8 cellular contexts compared by ENCODE assay signal in genomic region chr4:48268956-48269860, GRCh38. TPM values are rescaled to one million over a fixed set of nuclear protein-coding genes. Genes with fewer than 3 reads are reported as not detected.
DNase-seq lines count a peak whose midpoint lies in the region; ATAC-seq, FAIRE-seq and TF ChIP-seq lines count a peak whose summit lies in the region.

Gene TEC, minus strand, starts transcription at chr4:48269838. Its CDS starts 41,224 bp downstream, at chr4:48228614.

- peaks cover 6% of the 10 kb centered on the region for H3F3A ChIP-seq in SK-N-SH (replicated peaks; ENCODE audit: insufficient read depth)

- DNase-seq in D721Med (ENCODE audit: insufficient read length, low spot score): peak; percentile 27
- peak; percentile 30 for DNase-seq in SK-N-SH
- peak in 1 of 2 donors; percentile 35 for DNase-seq in breast epithelium (ENCODE audit: low spot score in 2 of 2)
- DNase-seq in kidney: peak; percentile 88
- DNase-seq in stimulated activated CD4-positive, alpha-beta T cell treated with anti-CD3 and anti-CD28 coated beads, Interleukin-1b, Interleukin-23, amount 100 ng/mL, for 48 hours: peak; percentile 42
- DNase-seq in midbrain (lab: John Stamatoyannopoulos, UW): no peak

- no peaks in the 10 kb centered on the region for H3K9me2 ChIP-seq in SK-N-SH

- H3K9ac ChIP-seq in SK-N-SH (peak within 1 kb of the TSS; percentile 72), kidney (ENCODE audit: low read length in 2 of 2) (peak within 1 kb of the TSS; percentile 75 to 81)

- no peak for TF ChIP-seq EP300 in SK-N-SH (IDR thresholded peaks at IDR 0.05; ENCODE audit: borderline replicate concordance in 1 of 2, low read depth in 1 of 2, low read length in 1 of 2)

- H3K4me1 ChIP-seq in SK-N-SH (ENCODE audit: control insufficient read depth in 1 of 2, insufficient read depth in 2 of 2, low read depth in 1 of 2, low read length in 1 of 2): peaks cover 0 to 2% of the 10 kb centered on the region in 2 experiments; a peak in 1 of 4 replicates
- no peaks in the 10 kb centered on the region for H3K4me1 ChIP-seq in breast epithelium
- H3K4me1 ChIP-seq in kidney (ENCODE audit: control insufficient read depth in 1 of 2, insufficient read depth in 1 of 2, low read depth in 1 of 2, low read length in 2 of 2): peaks cover 0 to 3% of the 10 kb centered on the region in 2 donors

- TF ChIP-seq CTCF in D721Med (IDR thresholded peaks at IDR 0.05; ENCODE audit: insufficient read depth, missing control alignments): no peak
- no peak for TF ChIP-seq CTCF in SK-N-SH (IDR thresholded peaks at IDR 0.05)
- TF ChIP-seq CTCF in breast epithelium (IDR thresholded peaks at IDR 0.05): no peak
- no peak for TF ChIP-seq CTCF in kidney (IDR thresholded peaks at IDR 0.05; ENCODE audit: borderline replicate concordance, extremely low read depth, insufficient read depth)

- 2% methylated on average over 37 of the region's 63 CpGs for WGBS in SK-N-SH (ENCODE audit: low lambda C conversion rate)

- POLR2A ChIA-PET in SK-N-SH (lab: Yijun Ruan, JAX): no interaction called here

- H3K4me3 ChIP-seq in SK-N-SH (ENCODE audit: low read depth in 2 of 2, low read length in 1 of 2) (peak within 1 kb of the TSS; percentile 86 to 94), breast epithelium (peak within 1 kb of the TSS; percentile 87 to 98 (median 94)), kidney (ENCODE audit: low read length in 2 of 2) (peak within 1 kb of the TSS; percentile 82)

- H3K79me2 ChIP-seq in SK-N-SH (ENCODE audit: insufficient read depth): no peaks in the 10 kb centered on the region

- CTCF ChIA-PET in SK-N-SH (lab: Yijun Ruan, JAX): no interaction called here

- no peaks in the 10 kb centered on the region for H3K9me3 ChIP-seq in SK-N-SH
- no peaks in the 10 kb centered on the region for H3K9me3 ChIP-seq in breast epithelium
- H3K9me3 ChIP-seq in kidney (ENCODE audit: control insufficient read depth in 1 of 2, low read length in 2 of 2): no peaks in the 10 kb centered on the region

- ATAC-seq in GM19452 (IDR thresholded peaks at IDR 0.05; ENCODE audit: unreplicated experiment) (peak; percentile 28), HG03558 (IDR thresholded peaks at IDR 0.05; ENCODE audit: extremely low read depth, unreplicated experiment) (peak; percentile 20)

- peak within 1 kb of the TSS; percentile 37 to 65; a peak in 3 of 4 replicates for H3K27ac ChIP-seq in SK-N-SH (ENCODE audit: low read depth in 2 of 2, low read length in 1 of 2)
- H3K27ac ChIP-seq in breast epithelium: peak within 1 kb of the TSS; percentile 86 to 95
- H3K27ac ChIP-seq in kidney (ENCODE audit: low read depth in 2 of 2, low read length in 2 of 2): peak within 1 kb of the TSS; percentile 81 to 87

- TF ChIP-seq POLR2A in breast epithelium (IDR thresholded peaks at IDR 0.05): no peak

- intact Hi-C loops in breast epithelium (cut with DNase I; ENCODE audit: low total_unique reads) (no loop called here), kidney (cut with DNase I) (no loop called here)

- FAIRE-seq in D721Med (lab: Jason Lieb, UNC): no peak
- FAIRE-seq in kidney (lab: Jason Lieb, UNC): no peak

- H4K20me1 ChIP-seq in SK-N-SH (ENCODE audit: insufficient read depth): no peaks in the 10 kb centered on the region

- TF ChIP-seq RAD21 in SK-N-SH (IDR thresholded peaks at IDR 0.05; ENCODE audit: low read length): no peak

- peak within 1 kb of the TSS; percentile 92 for H3K4me2 ChIP-seq in SK-N-SH

- peak within 1 kb of the TSS; percentile 93 for H2AFZ ChIP-seq in SK-N-SH (ENCODE audit: low read depth)

- H3K27me3 ChIP-seq in SK-N-SH (ENCODE audit: insufficient read depth) (no peaks in the 10 kb centered on the region), breast epithelium (no peaks in the 10 kb centered on the region)

- H3K36me3 ChIP-seq in SK-N-SH (replicated peaks in 1 of 2; ENCODE audit: control insufficient read depth in 1 of 2, insufficient read depth in 2 of 2, low read length in 1 of 2) (no peaks in the 10 kb centered on the region), breast epithelium (no peaks in the 10 kb centered on the region), kidney (ENCODE audit: control insufficient read depth in 1 of 2, insufficient read depth in 2 of 2, low read length in 2 of 2) (no peaks in the 10 kb centered on the region)

TF ChIP-seq in SK-N-SH, 30 proteins besides CTCF, POLR2A, EP300 and RAD21:
- TF ChIP-seq MEF2A (IDR thresholded peaks at IDR 0.05; ENCODE audit: borderline replicate concordance, low read depth) (no peak), RXRA (IDR thresholded peaks at IDR 0.05; ENCODE audit: borderline replicate concordance, low read depth) (no peak), SMC3 (IDR thresholded peaks at IDR 0.05; ENCODE audit: low read depth, low read length) (no peak), TCF12 (IDR thresholded peaks at IDR 0.05) (peak; percentile 27; the same call in 1 of the 2 replicates), MXI1 (IDR thresholded peaks at IDR 0.05; ENCODE audit: low read depth, low read length) (peak; percentile 39; the same call in 1 of the 2 replicates), REST (IDR thresholded peaks at IDR 0.05; ENCODE audit: low read depth, low read length) (no peak), NFIC (IDR thresholded peaks at IDR 0.05; ENCODE audit: borderline replicate concordance) (0 out of 2 replicates have a peak, but pooled peaks have one; percentile 5), IRF3 (IDR thresholded peaks at IDR 0.05; ENCODE audit: low read depth, low read length) (no peak), JUND (IDR thresholded peaks at IDR 0.05) (no peak), GATA2 (CRISPR knock-in tag; IDR thresholded peaks at IDR 0.05) (no peak), EZH2phosphoT487 (IDR thresholded peaks at IDR 0.05; ENCODE audit: borderline replicate concordance, low read depth) (no peak)
- TF ChIP-seq, protein P1, sequence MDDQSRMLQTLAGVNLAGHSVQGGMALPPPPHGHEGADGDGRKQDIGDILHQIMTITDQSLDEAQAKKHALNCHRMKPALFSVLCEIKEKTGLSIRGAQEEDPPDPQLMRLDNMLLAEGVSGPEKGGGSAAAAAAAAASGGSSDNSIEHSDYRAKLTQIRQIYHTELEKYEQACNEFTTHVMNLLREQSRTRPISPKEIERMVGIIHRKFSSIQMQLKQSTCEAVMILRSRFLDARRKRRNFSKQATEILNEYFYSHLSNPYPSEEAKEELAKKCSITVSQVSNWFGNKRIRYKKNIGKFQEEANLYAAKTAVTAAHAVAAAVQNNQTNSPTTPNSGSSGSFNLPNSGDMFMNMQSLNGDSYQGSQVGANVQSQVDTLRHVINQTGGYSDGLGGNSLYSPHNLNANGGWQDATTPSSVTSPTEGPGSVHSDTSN (IDR thresholded peaks at IDR 0.05): no peak
- TF ChIP-seq, protein P2, sequence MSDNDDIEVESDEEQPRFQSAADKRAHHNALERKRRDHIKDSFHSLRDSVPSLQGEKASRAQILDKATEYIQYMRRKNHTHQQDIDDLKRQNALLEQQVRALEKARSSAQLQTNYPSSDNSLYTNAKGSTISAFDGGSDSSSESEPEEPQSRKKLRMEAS (IDR thresholded peaks at IDR 0.05; ENCODE audit: low read depth): peak; percentile 58; the same call in 1 of the 2 replicates
- TF ChIP-seq, protein P3, sequence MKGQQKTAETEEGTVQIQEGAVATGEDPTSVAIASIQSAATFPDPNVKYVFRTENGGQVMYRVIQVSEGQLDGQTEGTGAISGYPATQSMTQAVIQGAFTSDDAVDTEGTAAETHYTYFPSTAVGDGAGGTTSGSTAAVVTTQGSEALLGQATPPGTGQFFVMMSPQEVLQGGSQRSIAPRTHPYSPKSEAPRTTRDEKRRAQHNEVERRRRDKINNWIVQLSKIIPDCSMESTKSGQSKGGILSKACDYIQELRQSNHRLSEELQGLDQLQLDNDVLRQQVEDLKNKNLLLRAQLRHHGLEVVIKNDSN (IDR thresholded peaks at IDR 0.05; ENCODE audit: borderline replicate concordance, low read depth): peak; percentile 53; the same call in 1 of the 2 replicates

RNA-seq across cellular contexts. Expression of gene TEC, which starts in this region (rescaled TPM):
- polyA plus RNA-seq in SK-N-SH (2012; rRNA removed) (0.85 and 1.3 TPM in 2 replicates), kidney (ENCODE audit: insufficient read depth, low read depth, low replicate concordance) (1.1 TPM)
- polyA plus RNA-seq in SK-N-SH (2012; cell fraction: cytosol; rRNA removed): 1.1 and 1.5 TPM in 2 replicates
- 1.8 and 3.7 TPM in 2 replicates for polyA plus RNA-seq in SK-N-SH (2012; cell fraction: nucleus; rRNA removed)
- total RNA-seq in breast epithelium (1 to 10 TPM; 2.9 to 5.4 (median 5.1) TPM), kidney (5.9 TPM)
